ENCODE assay signal across 25 cellular contexts in genomic region chr1:18962855-18963737, GRCh38. TPM values are rescaled to one million over a fixed set of nuclear protein-coding genes. Genes with fewer than 3 reads are reported as not detected.
A peak's percentile ranks its signal among the peaks of the same experiment; 100 is the strongest.
DNase-seq lines count a peak whose midpoint lies in the region; ATAC-seq and TF ChIP-seq lines count a peak whose summit lies in the region.
"Had no signal": no experiment of that assay in that cellular context is flagged by ENCODE, and none has a peak within 500 bp of the region (broad histone marks: within the 10 kb centered on the region; RNA-seq: fewer than 3 reads in every experiment).

No MANE protein-coding gene starts in this region.

- no peak for TF ChIP-seq EP300 in sigmoid colon (IDR thresholded peaks at IDR 0.05)

- no peak overlapping the region for H3K4me3 ChIP-seq in sigmoid colon
- H3K4me3 ChIP-seq in aorta (ENCODE audit: low read length in 2 of 2), result no peak overlapping the region
- no peak overlapping the region for H3K4me3 ChIP-seq in foreskin fibroblast (ENCODE audit: low read depth in 1 of 2, low read length in 2 of 2)
- H3K4me3 ChIP-seq: neural progenitor cell had no signal

- H3K4me1 Mint-ChIP-seq in activated naive CD8-positive, alpha-beta T cell treated with anti-CD3 and anti-CD28 coated beads, Interleukin-2, amount 10 ng/mL, durations not matched to agents 7 days and 5 days, result peaks cover 4% of the 10 kb centered on the region
- peaks cover 25% of the 10 kb centered on the region for H3K4me1 Mint-ChIP-seq in activated naive CD8-positive, alpha-beta T cell treated with anti-CD3 and anti-CD28 coated beads, Interleukin-2, amount 50 U/mL, for 24 hours

- H3K36me3 ChIP-seq in sigmoid colon, result no peaks in the 10 kb centered on the region
- H3K36me3 ChIP-seq in aorta (ENCODE audit: control insufficient read depth in 1 of 2, insufficient read depth in 2 of 2, low read length in 1 of 2), result no peaks in the 10 kb centered on the region
- H3K36me3 ChIP-seq: neural progenitor cell had no signal

- no peak overlapping the region for H3K4me3 Mint-ChIP-seq in activated naive CD8-positive, alpha-beta T cell treated with anti-CD3 and anti-CD28 coated beads, Interleukin-2, amount 10 ng/mL, durations not matched to agents 7 days and 5 days
- H3K4me3 Mint-ChIP-seq in activated naive CD8-positive, alpha-beta T cell treated with anti-CD3 and anti-CD28 coated beads, Interleukin-2, amount 50 U/mL, for 24 hours, result no peak overlapping the region
- H3K4me3 Mint-ChIP-seq: activated CD8-positive, alpha-beta T cell treated with anti-CD3 and anti-CD28 coated beads for 36 hours; CD14-positive monocyte; memory B cell; neural progenitor cell had no signal

- no peak for TF ChIP-seq POLR2A in sigmoid colon (IDR thresholded peaks at IDR 0.05)

- POLR2A ChIA-PET in activated naive CD8-positive, alpha-beta T cell treated with anti-CD3 and anti-CD28 coated beads, Interleukin-2, amount 10 ng/mL, durations not matched to agents 7 days and 5 days (lab: Charles Lee), result interaction anchor here (0.7 kb wide), 1 partner anchor 35 kb away, joined by 4 read pairs; no protein-coding TSS in a partner anchor

- H3K27me3 Mint-ChIP-seq in activated naive CD8-positive, alpha-beta T cell treated with anti-CD3 and anti-CD28 coated beads, Interleukin-2, amount 10 ng/mL, durations not matched to agents 7 days and 5 days, result peaks cover 40% of the 10 kb centered on the region
- peaks cover 4% of the 10 kb centered on the region for H3K27me3 Mint-ChIP-seq in activated naive CD8-positive, alpha-beta T cell treated with anti-CD3 and anti-CD28 coated beads, Interleukin-2, amount 50 U/mL, for 24 hours
- H3K27me3 Mint-ChIP-seq: activated CD8-positive, alpha-beta T cell treated with anti-CD3 and anti-CD28 coated beads for 36 hours had no signal

- no peaks in the 10 kb centered on the region for H3K9me3 ChIP-seq in sigmoid colon
- H3K9me3 ChIP-seq in aorta (ENCODE audit: control insufficient read depth, low read length), result no peaks in the 10 kb centered on the region
- H3K9me3 ChIP-seq: Caco-2 had no signal

- H3K27ac ChIP-seq in sigmoid colon, result peak overlapping the region in 3 of 4 donors; percentile 61 to 82 (median 72)
- H3K27ac ChIP-seq in aorta (ENCODE audit: low read depth in 1 of 2, low read length in 2 of 2), result no peak overlapping the region
- H3K27ac ChIP-seq: neural progenitor cell, parathyroid adenoma had no signal

- no peaks in the 10 kb centered on the region for H3K27me3 ChIP-seq in sigmoid colon
- no peaks in the 10 kb centered on the region for H3K27me3 ChIP-seq in aorta (ENCODE audit: control insufficient read depth in 1 of 2, insufficient read depth in 2 of 2, low read length in 1 of 2)

- WGBS in sigmoid colon, 2 donors, result 89 to 93% methylated on average over 7 of the region's 7 CpGs
- 90 to 94% methylated on average over 7 of the region's 7 CpGs for WGBS in aorta, 2 donors

- DNase-seq in activated naive CD8-positive, alpha-beta T cell treated with anti-CD3 and anti-CD28 coated beads, Interleukin-2, amount 10 ng/mL, durations not matched to agents 7 days and 5 days, result peak; percentile 10
- DNase-seq in activated naive CD8-positive, alpha-beta T cell treated with anti-CD3 and anti-CD28 coated beads, Interleukin-2, amount 50 U/mL, for 24 hours, result no peak
- DNase-seq in left lobe of liver (ENCODE audit: low spot score) (no peak), sigmoid colon (peak; percentile 51), aorta (peak; percentile 20 to 62), foreskin fibroblast (no peak)
- no peak for DNase-seq in activated effector memory CD4-positive, alpha-beta T cell treated with Interleukin-2 at 50 U/mL for 16 hours
- DNase-seq: activated CD8-positive, alpha-beta T cell treated with anti-CD3 and anti-CD28 coated beads for 36 hours; activated effector memory CD4-positive, alpha-beta T cell treated with anti-CD3 and anti-CD28 coated beads, Interleukin-2, amount 50 U/mL, for 16 hours; Caco-2; DMS53; HCEC 1CT; hypothalamus; Karpas-422; NCI-H1417 treated with DMSO at 0.1 percent for 48 hours; NCI-H226; NCI-H69; SHP77; stimulated activated CD4-positive, alpha-beta T cell treated with anti-CD3 and anti-CD28 coated beads, Interleukin-4, amount 100 ng/mL, for 4 hours; T-helper 17 cell had no signal

- intact Hi-C loops in sigmoid colon (cut with DNase I) (no loop called here), aorta (cut with DNase I) (loop anchor here in 1 of 2 donors (5.0 kb wide), 1 partner anchor 34 kb away; no protein-coding TSS in a partner anchor)

- no peaks in the 10 kb centered on the region for H3K9me3 Mint-ChIP-seq in activated naive CD8-positive, alpha-beta T cell treated with anti-CD3 and anti-CD28 coated beads, Interleukin-2, amount 10 ng/mL, durations not matched to agents 7 days and 5 days
- H3K9me3 Mint-ChIP-seq in activated naive CD8-positive, alpha-beta T cell treated with anti-CD3 and anti-CD28 coated beads, Interleukin-2, amount 50 U/mL, for 24 hours, result no peaks in the 10 kb centered on the region
- H3K9me3 Mint-ChIP-seq: activated CD8-positive, alpha-beta T cell treated with anti-CD3 and anti-CD28 coated beads for 36 hours; memory B cell; neural progenitor cell had no signal

- no peak for ATAC-seq in activated naive CD8-positive, alpha-beta T cell treated with anti-CD3 and anti-CD28 coated beads, Interleukin-2, amount 10 ng/mL, durations not matched to agents 7 days and 5 days (ENCODE audit: low read depth)
- no peak for ATAC-seq in activated naive CD8-positive, alpha-beta T cell treated with anti-CD3 and anti-CD28 coated beads, Interleukin-2, amount 50 U/mL, for 24 hours
- ATAC-seq in left lobe of liver (peak; percentile 80), aorta (ENCODE audit: low FRiP score) (no peak), GM18909 (IDR thresholded peaks at IDR 0.05; ENCODE audit: poor library complexity, unreplicated experiment) (no peak)
- ATAC-seq: activated CD8-positive, alpha-beta T cell treated with anti-CD3 and anti-CD28 coated beads for 36 hours; T-helper 17 cell had no signal

- TF ChIP-seq CTCF in sigmoid colon (IDR thresholded peaks at IDR 0.05) (no peak), foreskin fibroblast (IDR thresholded peaks at IDR 0.05; ENCODE audit: low read depth, low read length) (no peak)

- H3K4me1 ChIP-seq in sigmoid colon (peaks cover 0 to 30% (median 8%) of the 10 kb centered on the region in 4 donors), aorta (ENCODE audit: control insufficient read depth in 1 of 2, insufficient read depth in 2 of 2, low read length in 2 of 2) (no peaks in the 10 kb centered on the region)
- H3K4me1 ChIP-seq: parathyroid adenoma had no signal

- H3K27ac Mint-ChIP-seq in activated naive CD8-positive, alpha-beta T cell treated with anti-CD3 and anti-CD28 coated beads, Interleukin-2, amount 10 ng/mL, durations not matched to agents 7 days and 5 days, result no peak overlapping the region
- H3K27ac Mint-ChIP-seq in activated naive CD8-positive, alpha-beta T cell treated with anti-CD3 and anti-CD28 coated beads, Interleukin-2, amount 50 U/mL, for 24 hours, result no peak overlapping the region
- H3K27ac Mint-ChIP-seq: activated CD8-positive, alpha-beta T cell treated with anti-CD3 and anti-CD28 coated beads for 36 hours; CD14-positive monocyte; memory B cell; neural progenitor cell; T-helper 17 cell had no signal

- H3K36me3 Mint-ChIP-seq in activated naive CD8-positive, alpha-beta T cell treated with anti-CD3 and anti-CD28 coated beads, Interleukin-2, amount 10 ng/mL, durations not matched to agents 7 days and 5 days, result no peaks in the 10 kb centered on the region
- no peaks in the 10 kb centered on the region for H3K36me3 Mint-ChIP-seq in activated naive CD8-positive, alpha-beta T cell treated with anti-CD3 and anti-CD28 coated beads, Interleukin-2, amount 50 U/mL, for 24 hours (ENCODE audit: low read depth)
- H3K36me3 Mint-ChIP-seq: CD14-positive monocyte, memory B cell, neural progenitor cell had no signal

RNA-seq across cellular contexts. Expression of gene IFFO2, which starts 6.6 kb away (rescaled TPM):
- total RNA-seq in activated naive CD8-positive, alpha-beta T cell treated with anti-CD3 and anti-CD28 coated beads, Interleukin-2, amount 10 ng/mL, durations not matched to agents 7 days and 5 days, result 10 to 100 TPM; 21.6 to 21.8 TPM
- total RNA-seq in left lobe of liver (4.1 TPM), sigmoid colon (10 to 100 TPM in 2 of 4 donors, 1 to 10 TPM in 2; 7.5 to 35.0 (median 13.8) TPM), aorta (10 to 100 TPM; 21.5 to 34.7 TPM)
- polyA plus RNA-seq in sigmoid colon (1 to 10 TPM; 1.2 to 8.6 (median 7.2) TPM), aorta (1 to 10 TPM; 3.9 to 5.4 TPM)

Comparison
In these comparisons a context has a peak if more than half of its experiments do, and no peak if none do; other contexts are left out.
1. DNase-seq: peak in activated naive CD8-positive, alpha-beta T cell treated with anti-CD3 and anti-CD28 coated beads, Interleukin-2, amount 10 ng/mL, durations not matched to agents 7 days and 5 days (single experiment), sigmoid colon (single experiment) and aorta (2 of 2); none in activated naive CD8-positive, alpha-beta T cell treated with anti-CD3 and anti-CD28 coated beads, Interleukin-2, amount 50 U/mL, for 24 hours (single experiment), left lobe of liver (single experiment), foreskin fibroblast (0 of 2) and activated effector memory CD4-positive, alpha-beta T cell treated with Interleukin-2 at 50 U/mL for 16 hours (single experiment).
2. H3K27ac ChIP-seq: peak in sigmoid colon (3 of 4); none in aorta (0 of 2).